ENCODE assay signal across 2 cellular contexts in the genomic region with DNA sequence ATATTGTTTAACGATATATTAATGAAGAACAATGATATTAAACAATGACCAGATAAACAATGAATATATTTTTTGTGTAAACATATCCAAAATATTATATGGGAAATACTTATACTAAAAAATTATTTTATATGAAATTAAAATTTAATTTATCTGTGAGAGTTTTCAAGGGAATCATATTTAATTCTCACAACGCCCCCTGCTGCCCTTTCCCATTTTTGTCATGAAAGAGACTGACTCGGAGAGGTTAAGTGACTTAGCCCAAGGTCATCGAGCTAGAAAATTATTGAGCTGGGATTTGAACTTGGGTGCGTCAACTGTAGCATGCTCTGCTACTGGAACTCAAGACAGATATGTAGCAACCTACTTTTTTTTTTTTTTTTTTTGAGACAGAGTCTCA.
TF ChIP-seq lines count a peak whose summit lies in the region.

No MANE protein-coding gene starts in this region.

TF ChIP-seq in HCT116, 20 proteins besides CTCF, POLR2A, EP300 and RAD21:
- TF ChIP-seq SP1 (IDR thresholded peaks at IDR 0.05; ENCODE audit: low read depth): 0 out of 2 replicates have a peak, but pooled peaks have one; percentile 11
- TF ChIP-seq, protein P1, sequence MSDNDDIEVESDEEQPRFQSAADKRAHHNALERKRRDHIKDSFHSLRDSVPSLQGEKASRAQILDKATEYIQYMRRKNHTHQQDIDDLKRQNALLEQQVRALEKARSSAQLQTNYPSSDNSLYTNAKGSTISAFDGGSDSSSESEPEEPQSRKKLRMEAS (IDR thresholded peaks at IDR 0.05): no peak

TF ChIP-seq in HepG2, 621 proteins besides CTCF, POLR2A, EP300 and RAD21:
- TF ChIP-seq SAP130 (CRISPR knock-in tag; IDR thresholded peaks at IDR 0.05; ENCODE audit: low read depth): no peak
- no peak for TF ChIP-seq ZNF777 (CRISPR knock-in tag; IDR thresholded peaks at IDR 0.05)
- peak; percentile 29; the same call in 1 of the 2 replicates for TF ChIP-seq ZNF652 (CRISPR knock-in tag; IDR thresholded peaks at IDR 0.05; ENCODE audit: borderline replicate concordance, low read depth)
- peak; percentile 43 for TF ChIP-seq NR2F6 (IDR thresholded peaks at IDR 0.05)
- no peak for TF ChIP-seq NR2F6 (CRISPR knock-in tag; IDR thresholded peaks at IDR 0.05)
- TF ChIP-seq ZNF713 (CRISPR knock-in tag; IDR thresholded peaks at IDR 0.05): no peak
- TF ChIP-seq MIXL1 (CRISPR knock-in tag; IDR thresholded peaks at IDR 0.05): peak; percentile 16; the same call in 1 of the 2 replicates
- TF ChIP-seq ZKSCAN1 (IDR thresholded peaks at IDR 0.05; ENCODE audit: low read length): peak; percentile 52; the same call in 1 of the 2 replicates
- TF ChIP-seq STAG1 (CRISPR knock-in tag; IDR thresholded peaks at IDR 0.05): peak; percentile 5; the same call in 1 of the 2 replicates
- TF ChIP-seq SRF (IDR thresholded peaks at IDR 0.05; ENCODE audit: low read depth, low read length): 0 out of 2 replicates have a peak, but pooled peaks have one; percentile 54
- peak; percentile 65; the same call in 1 of the 2 replicates for TF ChIP-seq ESRRA (CRISPR knock-in tag; IDR thresholded peaks at IDR 0.05; ENCODE audit: low read depth)
- TF ChIP-seq NR2F1 (CRISPR knock-in tag; IDR thresholded peaks at IDR 0.05): 0 out of 4 replicates have a peak, but pooled peaks of 1 of the 2 experiments have one; percentile 16
- TF ChIP-seq, protein P2, sequence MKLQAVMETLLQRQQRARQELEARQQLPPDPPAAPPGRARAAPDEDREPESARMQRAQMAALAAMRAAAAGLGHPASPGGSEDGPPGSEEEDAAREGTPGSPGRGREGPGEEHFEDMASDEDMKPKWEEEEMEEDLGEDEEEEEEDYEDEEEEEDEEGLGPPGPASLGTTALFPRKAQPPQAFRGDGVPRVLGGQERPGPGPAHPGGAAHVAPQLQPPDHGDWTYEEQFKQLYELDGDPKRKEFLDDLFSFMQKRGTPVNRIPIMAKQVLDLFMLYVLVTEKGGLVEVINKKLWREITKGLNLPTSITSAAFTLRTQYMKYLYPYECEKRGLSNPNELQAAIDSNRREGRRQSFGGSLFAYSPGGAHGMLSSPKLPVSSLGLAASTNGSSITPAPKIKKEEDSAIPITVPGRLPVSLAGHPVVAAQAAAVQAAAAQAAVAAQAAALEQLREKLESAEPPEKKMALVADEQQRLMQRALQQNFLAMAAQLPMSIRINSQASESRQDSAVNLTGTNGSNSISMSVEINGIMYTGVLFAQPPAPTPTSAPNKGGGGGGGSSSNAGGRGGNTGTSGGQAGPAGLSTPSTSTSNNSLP (IDR thresholded peaks at IDR 0.05; ENCODE audit: low read depth, low read length): peak; percentile 77; the same call in 1 of the 2 replicates
- no peak for TF ChIP-seq ZNF83 (CRISPR knock-in tag; IDR thresholded peaks at IDR 0.05; ENCODE audit: borderline replicate concordance)
- TF ChIP-seq, protein P3, sequence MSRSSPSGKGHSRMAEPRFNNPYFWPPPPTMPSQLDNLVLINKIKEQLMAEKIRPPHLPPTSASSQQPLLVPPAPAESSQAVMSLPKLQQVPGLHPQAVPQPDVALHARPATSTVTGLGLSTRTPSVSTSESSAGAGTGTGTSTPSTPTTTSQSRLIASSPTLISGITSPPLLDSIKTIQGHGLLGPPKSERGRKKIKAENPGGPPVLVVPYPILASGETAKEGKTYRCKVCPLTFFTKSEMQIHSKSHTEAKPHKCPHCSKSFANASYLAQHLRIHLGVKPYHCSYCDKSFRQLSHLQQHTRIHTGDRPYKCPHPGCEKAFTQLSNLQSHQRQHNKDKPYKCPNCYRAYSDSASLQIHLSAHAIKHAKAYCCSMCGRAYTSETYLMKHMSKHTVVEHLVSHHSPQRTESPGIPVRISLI (CRISPR knock-in tag; IDR thresholded peaks at IDR 0.05; ENCODE audit: borderline replicate concordance): no peak
- no peak for TF ChIP-seq ZNF558 (CRISPR knock-in tag; IDR thresholded peaks at IDR 0.05; ENCODE audit: borderline replicate concordance)
- TF ChIP-seq, protein P4, sequence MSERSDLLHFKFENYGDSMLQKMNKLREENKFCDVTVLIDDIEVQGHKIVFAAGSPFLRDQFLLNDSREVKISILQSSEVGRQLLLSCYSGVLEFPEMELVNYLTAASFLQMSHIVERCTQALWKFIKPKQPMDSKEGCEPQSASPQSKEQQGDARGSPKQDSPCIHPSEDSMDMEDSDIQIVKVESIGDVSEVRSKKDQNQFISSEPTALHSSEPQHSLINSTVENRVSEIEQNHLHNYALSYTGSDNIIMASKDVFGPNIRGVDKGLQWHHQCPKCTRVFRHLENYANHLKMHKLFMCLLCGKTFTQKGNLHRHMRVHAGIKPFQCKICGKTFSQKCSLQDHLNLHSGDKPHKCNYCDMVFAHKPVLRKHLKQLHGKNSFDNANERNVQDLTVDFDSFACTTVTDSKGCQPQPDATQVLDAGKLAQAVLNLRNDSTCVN (CRISPR knock-in tag; IDR thresholded peaks at IDR 0.05; ENCODE audit: borderline replicate concordance): 0 out of 2 replicates have a peak, but pooled peaks have one; percentile 62
- TF ChIP-seq SKI (IDR thresholded peaks at IDR 0.05; ENCODE audit: partially characterized antibody): peak; percentile 10
